11 cellular contexts compared by ENCODE assay signal in the genomic region with DNA sequence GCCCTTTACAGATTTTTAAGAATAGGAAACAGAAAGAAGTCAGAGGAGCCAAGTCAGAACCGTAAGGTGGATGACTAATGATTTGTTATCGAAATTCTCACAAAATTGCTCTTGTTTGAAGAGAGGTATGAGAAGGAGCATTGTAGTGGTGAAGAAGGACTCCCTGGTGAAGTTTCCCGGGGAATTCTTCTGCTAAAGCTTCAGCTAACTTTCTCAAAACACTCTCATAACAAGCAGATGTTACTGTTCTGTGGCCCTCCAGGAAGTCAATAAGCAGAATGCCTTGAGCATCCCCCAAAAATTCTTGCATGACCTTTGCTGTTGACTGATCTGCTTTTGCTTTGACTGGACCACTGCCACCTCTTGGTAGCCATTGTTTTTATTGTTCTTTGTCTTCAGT.
DNase-seq lines count a peak whose midpoint lies in the region; ATAC-seq and FAIRE-seq lines count a peak whose summit lies in the region.
"Had no signal": no experiment of that assay in that cellular context is flagged by ENCODE, and none has a peak within 500 bp of the region (broad histone marks: within the 10 kb centered on the region; RNA-seq: fewer than 3 reads in every experiment).

No MANE protein-coding gene starts in this region.

- intact Hi-C loops in activated T-helper 2 cell treated with anti-CD3 and anti-CD28 coated beads, Interferon-gamma antibody, Interleukin-2, Interleukin-4, amounts not matched to agents 10 μg/mL and 5 μg/mL and 100 μg/mL, durations not matched to agents 14 hours and 24 hours and 36 hours (cut with micrococcal nuclease): no loop called here

- H3K9me3 Mint-ChIP-seq in activated T-helper 2 cell treated with anti-CD3 and anti-CD28 coated beads, Interferon-gamma antibody, Interleukin-2, Interleukin-4, amounts not matched to agents 10 μg/mL and 5 μg/mL and 100 μg/mL, durations not matched to agents 14 hours and 24 hours and 36 hours: no peaks in the 10 kb centered on the region
- H3K9me3 Mint-ChIP-seq: activated CD4-positive, alpha-beta T cell treated with anti-CD3 and anti-CD28 coated beads, Interleukin-2, amount 10 ng/mL, durations not matched to agents 7 days and 5 days had no signal

- FAIRE-seq in TTC549 (lab: Jason Lieb, UNC): peak; percentile 100

- peak; percentile 42 for ATAC-seq in HG02678 (IDR thresholded peaks at IDR 0.05; ENCODE audit: unreplicated experiment)

- DNase-seq in ELR (ENCODE audit: low read depth): peak; percentile 76
- DNase-seq in kidney tubule cell (ENCODE audit: low spot score): peak; percentile 12
- no peak for DNase-seq in DMS79 (lab: John Stamatoyannopoulos, UW)
- no peak for DNase-seq in activated T-helper 2 cell treated with anti-CD3 and anti-CD28 coated beads, Interferon-gamma antibody, Interleukin-2, Interleukin-4, amounts not matched to agents 10 μg/mL and 5 μg/mL and 100 μg/mL, durations not matched to agents 14 hours and 24 hours and 36 hours (ENCODE audit: low spot score)
- DNase-seq in AML-193 (lab: John Stamatoyannopoulos, UW): no peak
- DNase-seq in SIG-M5 treated with dmso at 0.1 percent for 504 hours (lab: John Stamatoyannopoulos, UW; ENCODE audit: unreplicated experiment): no peak
- DNase-seq: activated CD4-positive, alpha-beta T cell treated with anti-CD3 and anti-CD28 coated beads, Interleukin-2, amount 10 ng/mL, durations not matched to agents 7 days and 5 days; cerebellar nuclear complex; T-helper 1 cell had no signal

- no peak overlapping the region for H3K27ac Mint-ChIP-seq in activated T-helper 2 cell treated with anti-CD3 and anti-CD28 coated beads, Interferon-gamma antibody, Interleukin-2, Interleukin-4, amounts not matched to agents 10 μg/mL and 5 μg/mL and 100 μg/mL, durations not matched to agents 14 hours and 24 hours and 36 hours
- H3K27ac Mint-ChIP-seq: activated CD4-positive, alpha-beta T cell treated with anti-CD3 and anti-CD28 coated beads, Interleukin-2, amount 10 ng/mL, durations not matched to agents 7 days and 5 days had no signal

- no peaks in the 10 kb centered on the region for H3K36me3 Mint-ChIP-seq in activated T-helper 2 cell treated with anti-CD3 and anti-CD28 coated beads, Interferon-gamma antibody, Interleukin-2, Interleukin-4, amounts not matched to agents 10 μg/mL and 5 μg/mL and 100 μg/mL, durations not matched to agents 14 hours and 24 hours and 36 hours (ENCODE audit: low read depth)

- no peaks in the 10 kb centered on the region for H3K27me3 Mint-ChIP-seq in activated T-helper 2 cell treated with anti-CD3 and anti-CD28 coated beads, Interferon-gamma antibody, Interleukin-2, Interleukin-4, amounts not matched to agents 10 μg/mL and 5 μg/mL and 100 μg/mL, durations not matched to agents 14 hours and 24 hours and 36 hours (ENCODE audit: low read depth)
- H3K27me3 Mint-ChIP-seq: activated CD4-positive, alpha-beta T cell treated with anti-CD3 and anti-CD28 coated beads, Interleukin-2, amount 10 ng/mL, durations not matched to agents 7 days and 5 days had no signal

- H3K4me1 Mint-ChIP-seq in activated T-helper 2 cell treated with anti-CD3 and anti-CD28 coated beads, Interferon-gamma antibody, Interleukin-2, Interleukin-4, amounts not matched to agents 10 μg/mL and 5 μg/mL and 100 μg/mL, durations not matched to agents 14 hours and 24 hours and 36 hours (ENCODE audit: low read depth): no peaks in the 10 kb centered on the region
- H3K4me1 Mint-ChIP-seq: activated CD4-positive, alpha-beta T cell treated with anti-CD3 and anti-CD28 coated beads, Interleukin-2, amount 10 ng/mL, durations not matched to agents 7 days and 5 days had no signal

- no peak overlapping the region for H3K4me3 Mint-ChIP-seq in activated T-helper 2 cell treated with anti-CD3 and anti-CD28 coated beads, Interferon-gamma antibody, Interleukin-2, Interleukin-4, amounts not matched to agents 10 μg/mL and 5 μg/mL and 100 μg/mL, durations not matched to agents 14 hours and 24 hours and 36 hours (ENCODE audit: low read depth)
- H3K4me3 Mint-ChIP-seq: activated CD4-positive, alpha-beta T cell treated with anti-CD3 and anti-CD28 coated beads, Interleukin-2, amount 10 ng/mL, durations not matched to agents 7 days and 5 days had no signal

Comparison
In these comparisons a context has a peak if more than half of its experiments do, and no peak if none do; other contexts are left out.
1. DNase-seq: peak in ELR (single experiment) and kidney tubule cell (single experiment); none in DMS79 (single experiment), activated T-helper 2 cell treated with anti-CD3 and anti-CD28 coated beads, Interferon-gamma antibody, Interleukin-2, Interleukin-4, amounts not matched to agents 10 μg/mL and 5 μg/mL and 100 μg/mL, durations not matched to agents 14 hours and 24 hours and 36 hours (single experiment), AML-193 (0 of 2) and SIG-M5 treated with dmso at 0.1 percent for 504 hours (single experiment).